8 cellular contexts compared by ENCODE assay signal in the genomic region with DNA sequence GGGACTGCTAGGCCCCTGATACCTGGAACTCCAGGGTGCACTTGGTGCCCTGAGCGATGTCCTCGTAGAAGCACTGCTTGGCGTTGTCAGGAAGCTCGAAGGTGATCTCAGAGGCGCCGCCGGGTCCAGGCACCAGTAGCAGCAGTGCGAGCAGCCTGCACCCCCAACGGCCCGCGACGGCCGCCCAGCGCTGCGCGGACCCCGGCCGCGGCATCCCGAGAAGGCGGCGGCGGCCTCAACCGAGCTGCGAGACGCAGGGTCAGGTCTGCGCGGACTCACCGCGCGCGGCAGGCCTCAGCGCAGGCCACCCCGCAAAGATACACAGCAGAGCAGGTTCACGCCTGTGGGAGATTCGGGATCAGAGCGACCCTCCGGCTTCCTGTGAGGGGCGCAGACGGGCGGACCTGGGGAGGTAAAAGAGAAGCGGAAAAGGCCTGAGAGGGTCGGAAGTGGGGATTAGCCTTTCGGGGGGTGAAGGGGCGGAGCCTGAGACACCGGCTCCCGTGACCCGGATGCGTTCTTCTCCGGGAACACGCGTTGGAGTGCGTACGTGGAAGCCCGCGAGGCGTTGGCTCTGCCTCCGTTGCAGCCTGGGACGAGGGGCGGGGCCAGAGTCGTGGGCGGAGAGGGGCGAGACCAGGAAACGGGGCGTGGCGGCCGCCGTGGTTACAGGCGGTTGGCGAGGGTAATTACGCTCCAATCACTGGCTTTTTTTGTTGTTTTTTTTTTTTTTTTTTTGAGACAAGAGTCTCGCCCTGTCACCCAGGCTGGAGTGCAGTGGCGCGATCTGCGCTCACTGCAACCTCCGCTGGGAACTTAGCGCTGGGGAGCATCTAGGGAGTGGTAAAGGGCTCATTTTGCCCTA.
DNase-seq lines count a peak whose midpoint lies in the region; ATAC-seq lines count a peak whose summit lies in the region.

Gene TMED7, minus strand, starts transcription at position 458 of the 865 bp plus-strand sequence. Its CDS starts 244 bp downstream, at position 214.

- no peak within 1 kb of the TSS for H3K27ac Mint-ChIP-seq in central memory CD8-positive, alpha-beta T cell (ENCODE audit: low read depth)

- peaks cover 13% of the 10 kb centered on the region for H3K36me3 Mint-ChIP-seq in central memory CD8-positive, alpha-beta T cell (ENCODE audit: insufficient read depth)

- H3K4me3 Mint-ChIP-seq in central memory CD8-positive, alpha-beta T cell, result no peak within 1 kb of the TSS

- no peaks in the 10 kb centered on the region for H3K9me3 Mint-ChIP-seq in central memory CD8-positive, alpha-beta T cell

- H3K4me1 Mint-ChIP-seq in central memory CD8-positive, alpha-beta T cell, result peaks cover 23% of the 10 kb centered on the region

- DNase-seq in AG08396 (ENCODE audit: low spot score) (peak; percentile 98), NCI-H345 treated with DMSO at 0.1 percent for 48 hours (lab: John Stamatoyannopoulos, UW; ENCODE audit: unreplicated experiment) (peak; percentile 80), iris pigment epithelial cell (ENCODE audit: low read depth) (peak; percentile 98)
- peak; percentile 98 to 99 (median 99) for DNase-seq in activated CD4-positive, CD25-positive, alpha-beta regulatory T cell (lab: John Stamatoyannopoulos, UW)
- DNase-seq in central memory CD8-positive, alpha-beta T cell (ENCODE audit: low spot score in 2 of 2), result peak; percentile 98
- peak; percentile 100 for DNase-seq in stimulated activated CD4-positive, alpha-beta T cell treated with anti-CD3 and anti-CD28 coated beads, Interleukin-12 subunit alpha, Interleukin-12 subunit beta, amount 100 ng/mL, for 24 hours (ENCODE audit: low read depth in 2 of 2)

- no peaks in the 10 kb centered on the region for H3K27me3 Mint-ChIP-seq in central memory CD8-positive, alpha-beta T cell

- peak; percentile 91 for ATAC-seq in GM19023 (IDR thresholded peaks at IDR 0.05; ENCODE audit: unreplicated experiment)
- ATAC-seq in HG03280 (IDR thresholded peaks at IDR 0.05; ENCODE audit: unreplicated experiment), result peak; percentile 90
- ATAC-seq in central memory CD8-positive, alpha-beta T cell (replicated peaks; ENCODE audit: extremely low read depth, poor library complexity, severe bottlenecking), result peak; percentile 87

Comparison
In these comparisons a context has a peak if more than half of its experiments do, and no peak if none do; other contexts are left out.
1. Peak in every context shown above with its lines: DNase-seq and ATAC-seq.